ENCODE assay signal across 13 cellular contexts in the genomic region with DNA sequence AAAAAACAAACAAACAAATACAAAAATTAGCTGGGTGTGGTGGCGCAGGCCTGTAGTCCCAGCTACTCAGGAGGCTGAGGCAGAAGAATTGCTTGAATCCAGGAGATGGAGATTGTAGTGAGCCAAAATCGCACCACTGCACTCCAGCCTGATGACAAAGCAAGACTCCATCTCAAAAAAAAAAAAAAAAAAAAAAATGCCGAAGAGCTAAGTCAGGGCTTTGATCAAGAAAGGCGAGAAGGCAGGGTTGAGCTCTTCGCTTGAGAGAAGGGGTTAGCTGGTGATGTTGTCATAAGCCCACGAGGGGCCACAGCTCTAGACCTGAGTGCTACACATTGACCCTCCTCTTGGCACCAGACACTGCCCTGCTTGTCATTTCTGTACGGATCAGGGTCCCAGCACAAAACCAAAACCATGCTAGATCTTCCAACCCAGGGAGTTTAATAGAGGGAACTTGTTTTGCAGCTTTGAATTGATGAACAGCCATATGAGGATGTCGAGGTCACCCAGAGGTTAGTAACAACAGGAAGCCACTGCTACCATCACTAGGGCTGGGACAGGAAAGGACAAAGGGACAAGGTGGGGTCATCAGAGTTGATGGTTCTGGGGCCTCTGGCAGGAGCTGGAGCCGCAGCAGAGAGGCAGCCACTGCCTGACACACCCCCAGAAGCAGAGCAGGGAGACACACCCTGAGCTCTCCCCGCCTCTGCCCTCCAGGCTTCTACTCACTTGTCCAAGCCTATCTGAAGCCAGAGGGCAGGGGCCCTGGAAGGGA.
A peak's percentile ranks its signal among the peaks of the same experiment; 100 is the strongest.
DNase-seq lines count a peak whose midpoint lies in the region; ATAC-seq and TF ChIP-seq lines count a peak whose summit lies in the region.
"Had no signal": no experiment of that assay in that cellular context is flagged by ENCODE, and none has a peak within 500 bp of the region (broad histone marks: within the 10 kb centered on the region; RNA-seq: fewer than 3 reads in every experiment).

No MANE protein-coding gene starts in this region.

- no peak overlapping the region for H3K4me3 ChIP-seq in mucosa of rectum (ENCODE audit: low read length in 2 of 2)
- H3K4me3 ChIP-seq in coronary artery = no peak overlapping the region
- H3K4me3 ChIP-seq: thoracic aorta had no signal

- H3K27me3 Mint-ChIP-seq in Calu3 (ENCODE audit: unreplicated experiment) = no peaks in the 10 kb centered on the region
- H3K27me3 Mint-ChIP-seq in HFFc6 (ENCODE audit: insufficient read depth) = peaks cover 5% of the 10 kb centered on the region
- H3K27me3 Mint-ChIP-seq in activated CD8-positive, alpha-beta T cell treated with anti-CD3 and anti-CD28 coated beads, Interleukin-2, amount 10 ng/mL, durations not matched to agents 7 days and 5 days (ENCODE audit: low read depth) = peaks cover 8% of the 10 kb centered on the region

- TF ChIP-seq CTCF in Calu3 (IDR thresholded peaks at IDR 0.05; ENCODE audit: unreplicated experiment) (no peak), HFFc6 (IDR thresholded peaks at IDR 0.05) (no peak), coronary artery (IDR thresholded peaks at IDR 0.05) (no peak)

- H3K9ac ChIP-seq in mucosa of rectum (ENCODE audit: low read depth in 1 of 2, low read length in 2 of 2) = no peak overlapping the region

- peaks cover 3% of the 10 kb centered on the region for H3K36me3 Mint-ChIP-seq in Calu3 (ENCODE audit: insufficient read depth, unreplicated experiment)
- peaks cover 13% of the 10 kb centered on the region for H3K36me3 Mint-ChIP-seq in HFFc6 (ENCODE audit: low read depth)
- peaks cover 5% of the 10 kb centered on the region for H3K36me3 Mint-ChIP-seq in activated CD8-positive, alpha-beta T cell treated with anti-CD3 and anti-CD28 coated beads, Interleukin-2, amount 10 ng/mL, durations not matched to agents 7 days and 5 days (ENCODE audit: low read depth)

- no peaks in the 10 kb centered on the region for H3K9me3 ChIP-seq in mucosa of rectum (ENCODE audit: control insufficient read depth in 2 of 2, low read length in 2 of 2)
- H3K9me3 ChIP-seq: thoracic aorta had no signal

- H3K9me3 Mint-ChIP-seq in Calu3 (ENCODE audit: low read depth, unreplicated experiment) (peaks cover 3% of the 10 kb centered on the region), HFFc6 (peaks cover 7% of the 10 kb centered on the region)
- peaks cover 3% of the 10 kb centered on the region for H3K9me3 Mint-ChIP-seq in activated CD8-positive, alpha-beta T cell treated with anti-CD3 and anti-CD28 coated beads, Interleukin-2, amount 10 ng/mL, durations not matched to agents 7 days and 5 days (ENCODE audit: insufficient read depth)

- intact Hi-C loops in Calu3 (cut with micrococcal nuclease; ENCODE audit: unreplicated experiment) = no loop called here

- H3K4me3 Mint-ChIP-seq in Calu3 (ENCODE audit: low read depth, unreplicated experiment) (no peak overlapping the region), HFFc6 (no peak overlapping the region)
- peak overlapping the region; percentile 37 for H3K4me3 Mint-ChIP-seq in activated CD8-positive, alpha-beta T cell treated with anti-CD3 and anti-CD28 coated beads, Interleukin-2, amount 10 ng/mL, durations not matched to agents 7 days and 5 days
- H3K4me3 Mint-ChIP-seq: activated CD4-positive, alpha-beta T cell treated with anti-CD3 and anti-CD28 coated beads, Interleukin-2, amount 10 ng/mL, durations not matched to agents 24 days and 14 days had no signal

- CTCF ChIA-PET in Calu3 (lab: Charles Lee) = interaction anchor here (0.9 kb wide), 1 partner anchor 28 kb away, joined by 4 read pairs; no protein-coding TSS in a partner anchor
- CTCF ChIA-PET in activated CD8-positive, alpha-beta T cell treated with anti-CD3 and anti-CD28 coated beads, Interleukin-2, amount 10 ng/mL, durations not matched to agents 7 days and 5 days (lab: Charles Lee) = interaction anchor here (0.8 to 2.1 kb wide), 4 partner anchors 10 to 164 kb away, joined by 3 to 9 read pairs (median 4); partner anchors contain the start of gene RRBP1

- H3K27me3 ChIP-seq in mucosa of rectum (ENCODE audit: control insufficient read depth in 2 of 2, insufficient read depth in 2 of 2, low read length in 2 of 2) = no peaks in the 10 kb centered on the region

- TF ChIP-seq POLR2A in GM18505 (IDR thresholded peaks at IDR 0.05; ENCODE audit: borderline replicate concordance, extremely low read depth, insufficient read depth, insufficient read length) = no peak

- H3K4me1 ChIP-seq in mucosa of rectum (ENCODE audit: control insufficient read depth in 2 of 2, insufficient read depth in 2 of 2, low read length in 2 of 2) = peaks cover 17 to 32% of the 10 kb centered on the region in 2 donors

- peaks cover 16% of the 10 kb centered on the region for H3K4me1 Mint-ChIP-seq in Calu3 (ENCODE audit: low read depth, unreplicated experiment)
- peaks cover 87% of the 10 kb centered on the region for H3K4me1 Mint-ChIP-seq in HFFc6 (ENCODE audit: low read depth)
- peaks cover 67% of the 10 kb centered on the region for H3K4me1 Mint-ChIP-seq in activated CD8-positive, alpha-beta T cell treated with anti-CD3 and anti-CD28 coated beads, Interleukin-2, amount 10 ng/mL, durations not matched to agents 7 days and 5 days (ENCODE audit: low read depth)

- H3K27ac Mint-ChIP-seq in Calu3 (ENCODE audit: unreplicated experiment) = no peak overlapping the region
- peak overlapping the region; percentile 68 for H3K27ac Mint-ChIP-seq in HFFc6
- H3K27ac Mint-ChIP-seq in activated CD8-positive, alpha-beta T cell treated with anti-CD3 and anti-CD28 coated beads, Interleukin-2, amount 10 ng/mL, durations not matched to agents 7 days and 5 days = peak overlapping the region; percentile 83
- H3K27ac Mint-ChIP-seq: activated CD4-positive, alpha-beta T cell treated with anti-CD3 and anti-CD28 coated beads, Interleukin-2, amount 10 ng/mL, durations not matched to agents 24 days and 14 days had no signal

- peak; percentile 10 for ATAC-seq in activated CD8-positive, alpha-beta T cell treated with anti-CD3 and anti-CD28 coated beads, Interleukin-2, amount 10 ng/mL, durations not matched to agents 7 days and 5 days
- ATAC-seq in GM19395 (IDR thresholded peaks at IDR 0.05; ENCODE audit: unreplicated experiment) (no peak), GM18505 (IDR thresholded peaks at IDR 0.05; ENCODE audit: unreplicated experiment) (no peak)

- no peaks in the 10 kb centered on the region for H3K36me3 ChIP-seq in mucosa of rectum (ENCODE audit: control insufficient read depth in 2 of 2, insufficient read depth in 2 of 2, low read length in 2 of 2)
- H3K36me3 ChIP-seq: thoracic aorta had no signal

- BruUV-seq in Calu3 (replicated peaks; lab: Mats Ljungman, UMichigan) = no TSS peak

- DNase-seq in Calu3 (peak; percentile 6), HFFc6 (no peak), coronary artery (ENCODE audit: low spot score) (no peak), NCI-H2171 (lab: John Stamatoyannopoulos, UW) (no peak)
- DNase-seq in activated CD8-positive, alpha-beta T cell treated with anti-CD3 and anti-CD28 coated beads, Interleukin-2, amount 10 ng/mL, durations not matched to agents 7 days and 5 days = peak; percentile 56
- DNase-seq: activated CD4-positive, alpha-beta T cell treated with anti-CD3 and anti-CD28 coated beads, Interleukin-2, amount 10 ng/mL, durations not matched to agents 24 days and 14 days; DMS153; NCI-H2081 treated with DMSO at 0.1 percent for 48 hours; stimulated activated CD4-positive, alpha-beta T cell treated with anti-CD3 and anti-CD28 coated beads, Interleukin-2, amount 100 ng/mL, for 48 hours had no signal

- peak overlapping the region; percentile 26 to 32 for H3K27ac ChIP-seq in mucosa of rectum (ENCODE audit: low read depth in 2 of 2, low read length in 2 of 2)
- no peak overlapping the region for H3K27ac ChIP-seq in coronary artery
- H3K27ac ChIP-seq: thoracic aorta had no signal

- POLR2A ChIA-PET in activated CD8-positive, alpha-beta T cell treated with anti-CD3 and anti-CD28 coated beads, Interleukin-2, amount 10 ng/mL, durations not matched to agents 7 days and 5 days (lab: Charles Lee) = interaction anchor here (1.1 kb wide), 1 partner anchor 165 kb away, joined by 3 read pairs; no protein-coding TSS in a partner anchor

Comparison
In these comparisons a context has a peak if more than half of its experiments do, and no peak if none do; other contexts are left out.
1. DNase-seq: peak in Calu3 (single experiment) and activated CD8-positive, alpha-beta T cell treated with anti-CD3 and anti-CD28 coated beads, Interleukin-2, amount 10 ng/mL, durations not matched to agents 7 days and 5 days (single experiment); none in HFFc6 (single experiment), coronary artery (single experiment) and NCI-H2171 (single experiment).
2. H3K27ac ChIP-seq: peak in mucosa of rectum (2 of 2); none in coronary artery (0 of 2).